ENCODE assay signal across 24 cellular contexts in genomic region chr15:71271327-71271726, GRCh38.
"Had no signal": no experiment of that assay in that cellular context is flagged by ENCODE, and none has a peak within 500 bp of the region (broad histone marks: within the 10 kb centered on the region; RNA-seq: fewer than 3 reads in every experiment).

No MANE protein-coding gene starts in this region.

- H3K9me3 ChIP-seq: colonic mucosa, esophagus muscularis mucosa, esophagus squamous epithelium, gastroesophageal sphincter had no signal

- H3K27ac Mint-ChIP-seq: dendritic cell treated with granulocyte-macrophage colony-stimulating factor and Interleukin-4, amounts not matched to agents 40 ng/mL and 50 ng/mL, for 4 days; effector memory CD8-positive, alpha-beta T cell; endodermal cell had no signal

- H3K27ac ChIP-seq: colonic mucosa, coronary artery, dorsolateral prefrontal cortex, epithelial cell of prostate, esophagus muscularis mucosa, esophagus squamous epithelium, foreskin keratinocyte, gastroesophageal sphincter, heart left ventricle, heart right ventricle had no signal

- H3K36me3 ChIP-seq: colonic mucosa, esophagus muscularis mucosa, esophagus squamous epithelium, gastroesophageal sphincter, heart left ventricle had no signal

- H3K4me3 Mint-ChIP-seq: dendritic cell treated with granulocyte-macrophage colony-stimulating factor and Interleukin-4, amounts not matched to agents 40 ng/mL and 50 ng/mL, for 4 days; effector memory CD8-positive, alpha-beta T cell; endodermal cell had no signal

- H3K4me3 ChIP-seq: colonic mucosa, coronary artery, dorsolateral prefrontal cortex, esophagus muscularis mucosa, esophagus squamous epithelium, gastroesophageal sphincter, heart left ventricle, heart right ventricle had no signal

- H3K4me1 ChIP-seq: colonic mucosa, esophagus muscularis mucosa, gastroesophageal sphincter had no signal

- H3K27me3 ChIP-seq: colonic mucosa, dorsolateral prefrontal cortex, esophagus muscularis mucosa, esophagus squamous epithelium, foreskin keratinocyte, gastroesophageal sphincter, heart left ventricle, heart right ventricle had no signal

- DNase-seq: colonic mucosa; cortex of kidney; dermis blood vessel endothelial cell; dorsolateral prefrontal cortex; effector CD4-positive, alpha-beta T cell; effector CD8-positive, alpha-beta T cell; effector memory CD4-positive, alpha-beta T cell; effector memory CD8-positive, alpha-beta T cell; endodermal cell; erythroblast; esophagus squamous epithelium; foreskin fibroblast; foreskin keratinocyte; foreskin melanocyte; glutamatergic neuron; head of caudate nucleus; heart left ventricle; heart right ventricle had no signal

- ATAC-seq: effector memory CD8-positive, alpha-beta T cell; esophagus mucosa; foreskin keratinocyte; gastroesophageal sphincter; heart left ventricle; heart right ventricle had no signal
